Comparison of ENCODE assay signal across 8 cellular contexts in genomic region chr4:109803924-109804571, GRCh38. TPM values are rescaled to one million over a fixed set of nuclear protein-coding genes. Genes with fewer than 3 reads are reported as not detected.
A peak's percentile ranks its signal among the peaks of the same experiment; 100 is the strongest.
DNase-seq lines count a peak whose midpoint lies in the region; ATAC-seq and FAIRE-seq lines count a peak whose summit lies in the region.

No MANE protein-coding gene starts in this region.

- DNase-seq in Caki2 (ENCODE audit: low read depth) (peak; percentile 28), RCC 7860 (ENCODE audit: low spot score) (peak; percentile 42), fibroblast of gingiva (ENCODE audit: low read depth) (peak; percentile 36), renal cortical epithelial cell (ENCODE audit: low read depth) (peak; percentile 74), GDM1 (lab: John Stamatoyannopoulos, UW) (no peak)
- DNase-seq in activated naive CD4-positive, alpha-beta T cell treated with anti-CD3 and anti-CD28 coated beads, Interleukin-2, amount 50 U/mL, for 16 hours, result no peak

- in situ Hi-C loops in Caki2 (cut with HindIII; ENCODE audit: low pct_unique_long_range_greater_than_20kb, low sequenced_read_pairs), result loop anchor here (25.0 kb wide), 1 partner anchor 367 kb away; the partner anchor contains the start of gene SEC24B

- no peak for FAIRE-seq in RCC 7860 (lab: Jason Lieb, UNC)

- peak; percentile 86 for ATAC-seq in GM18868 (IDR thresholded peaks at IDR 0.05; ENCODE audit: unreplicated experiment)
- ATAC-seq in HG03432 (IDR thresholded peaks at IDR 0.05; ENCODE audit: unreplicated experiment), result peak; percentile 78

RNA-seq across cellular contexts. Expression of gene CFI, which starts 2.2 kb away (rescaled TPM):
- total RNA-seq in Caki2 (2014; rRNA removed; shearing (Covaris generic); ENCODE audit: low replicate concordance), result 1.6 TPM in 1 of 2 replicates, not detected in the other
- 29.7 and 356 TPM in 2 replicates for total RNA-seq in renal cortical epithelial cell

RNA-seq across cellular contexts. Expression of gene GAR1, which starts 11.5 kb away (rescaled TPM):
- total RNA-seq in Caki2 (2014; rRNA removed; shearing (Covaris generic); ENCODE audit: low replicate concordance), result 0.93 and 11.9 TPM in 2 replicates
- total RNA-seq in renal cortical epithelial cell, result 3.0 and 5.6 TPM in 2 replicates

RNA-seq across cellular contexts. Expression of gene RRH, which starts 23.7 kb away (rescaled TPM):
- not detected in 2 replicates for total RNA-seq in Caki2 (2014; rRNA removed; shearing (Covaris generic); ENCODE audit: low replicate concordance)
- total RNA-seq in renal cortical epithelial cell, result 0.15 TPM in 1 of 2 replicates, not detected in the other

RNA-seq across cellular contexts. Expression of gene LRIT3, which starts 43.9 kb away (rescaled TPM):
- not detected in 2 replicates for total RNA-seq in Caki2 (2014; rRNA removed; shearing (Covaris generic); ENCODE audit: low replicate concordance)
- 0.15 TPM in 1 of 2 replicates, not detected in the other for total RNA-seq in renal cortical epithelial cell

Comparison
In these comparisons a context has a peak if more than half of its experiments do, and no peak if none do; other contexts are left out.
1. DNase-seq: peak in Caki2 (single experiment), RCC 7860 (single experiment), fibroblast of gingiva (single experiment) and renal cortical epithelial cell (single experiment); none in activated naive CD4-positive, alpha-beta T cell treated with anti-CD3 and anti-CD28 coated beads, Interleukin-2, amount 50 U/mL, for 16 hours (single experiment) and GDM1 (single experiment).
2. RNA of gene CFI, which starts 2.2 kb away (total RNA-seq): 29.7 to 356 TPM in renal cortical epithelial cell; 1.6 TPM in Caki2; every median in the first group is over 10 times any median in the second.